In genomic region chr3:98522538-98523281, GRCh38 we compare ENCODE assay signal across 1 cellular context.
TF ChIP-seq lines count a peak whose summit lies in the region.

TSS of gene CLDND1 (minus strand) at chr3:98522902. CDS start at chr3:98521424, 1,478 bp downstream.

TF ChIP-seq in HEK293, 187 proteins besides CTCF, POLR2A, EP300 and RAD21 (continued from another document and continues in another):
- TF ChIP-seq ZNF423 (tag by site-specific recombination; IDR thresholded peaks at IDR 0.05) (peak; percentile 75; the same call in 1 of the 2 replicates), KLF1 (tag by site-specific recombination; IDR thresholded peaks at IDR 0.05) (peak; percentile 86), ZNF585B (tag by site-specific recombination; IDR thresholded peaks at IDR 0.05) (no peak), FEZF1 (tag by site-specific recombination; IDR thresholded peaks at IDR 0.05) (no peak), ZBTB49 (tag by site-specific recombination; IDR thresholded peaks at IDR 0.05; ENCODE audit: low read depth) (no peak), INSM2 (tag by site-specific recombination; IDR thresholded peaks at IDR 0.05) (no peak), ZNF398 (tag by site-specific recombination; IDR thresholded peaks at IDR 0.05) (peak; percentile 89), ZNF140 (tag by site-specific recombination; IDR thresholded peaks at IDR 0.05) (no peak), ZNF335 (tag by site-specific recombination; conservative IDR thresholded peaks at IDR 0.05) (peak; percentile 79; the same call in 1 of the 2 replicates), ZNF133 (tag by site-specific recombination; IDR thresholded peaks at IDR 0.05) (no peak), IKZF3 (tag by site-specific recombination; IDR thresholded peaks at IDR 0.05) (no peak), ZBTB48 (tag by site-specific recombination; IDR thresholded peaks at IDR 0.05) (no peak; the same call in 1 of the 2 replicates), ZNF302 (tag by site-specific recombination; IDR thresholded peaks at IDR 0.05; ENCODE audit: low read depth) (no peak), ZNF658 (tag by site-specific recombination; IDR thresholded peaks at IDR 0.05) (no peak), ZXDB (tag by site-specific recombination; IDR thresholded peaks at IDR 0.05) (peak; percentile 46; the same call in 1 of the 2 replicates), GLIS1 (tag by site-specific recombination; IDR thresholded peaks at IDR 0.05) (peak; percentile 26; the same call in 1 of the 2 replicates), ZNF610 (tag by site-specific recombination; IDR thresholded peaks at IDR 0.05; ENCODE audit: borderline replicate concordance) (0 out of 2 replicates have a peak, but pooled peaks have one; percentile 16), KLF16 (tag by site-specific recombination; IDR thresholded peaks at IDR 0.05) (no peak), ZNF280D (tag by site-specific recombination; IDR thresholded peaks at IDR 0.05) (no peak), KLF8 (tag by site-specific recombination; IDR thresholded peaks at IDR 0.05) (peak; percentile 79), ZNF654 (tag by site-specific recombination; IDR thresholded peaks at IDR 0.05; ENCODE audit: low read depth) (no peak), ZNF692 (tag by site-specific recombination; IDR thresholded peaks at IDR 0.05) (0 out of 2 replicates have a peak, but pooled peaks have one; percentile 47), ZNF555 (tag by site-specific recombination; conservative IDR thresholded peaks at IDR 0.05) (no peak), ZNF394 (tag by site-specific recombination; IDR thresholded peaks at IDR 0.05; ENCODE audit: borderline replicate concordance) (no peak), ZNF214 (tag by site-specific recombination; IDR thresholded peaks at IDR 0.05; ENCODE audit: borderline replicate concordance) (no peak), ZNF660 (tag by site-specific recombination; IDR thresholded peaks at IDR 0.05) (no peak), ZNF426 (tag by site-specific recombination; IDR thresholded peaks at IDR 0.05) (no peak), ZNF18 (tag by site-specific recombination; IDR thresholded peaks at IDR 0.05) (no peak), KLF10 (tag by site-specific recombination; IDR thresholded peaks at IDR 0.05) (peak; percentile 53; the same call in 1 of the 2 replicates), ZNF26 (tag by site-specific recombination; IDR thresholded peaks at IDR 0.05) (no peak), ZNF354C (tag by site-specific recombination; IDR thresholded peaks at IDR 0.05; ENCODE audit: borderline replicate concordance, low read depth) (no peak), ZNF677 (tag by site-specific recombination; IDR thresholded peaks at IDR 0.05) (no peak), ZNF266 (tag by site-specific recombination; IDR thresholded peaks at IDR 0.05; ENCODE audit: low read depth) (no peak), ZNF701 (tag by site-specific recombination; IDR thresholded peaks at IDR 0.05) (no peak), ZNF148 (tag by site-specific recombination; IDR thresholded peaks at IDR 0.05; ENCODE audit: borderline replicate concordance) (no peak), BCL11A (tag by site-specific recombination; IDR thresholded peaks at IDR 0.05; ENCODE audit: low read depth) (no peak), ZSCAN23 (tag by site-specific recombination; IDR thresholded peaks at IDR 0.05) (no peak), GLIS2 (tag by site-specific recombination; IDR thresholded peaks at IDR 0.05) (peak; percentile 57; the same call in 1 of the 2 replicates), HOXC10 (CRISPR knock-in tag; IDR thresholded peaks at IDR 0.05) (no peak), ZNF530 (tag by site-specific recombination; IDR thresholded peaks at IDR 0.05; ENCODE audit: low read depth) (no peak), ZNF747 (tag by site-specific recombination; IDR thresholded peaks at IDR 0.05) (no peak), BCL6B (tag by site-specific recombination; IDR thresholded peaks at IDR 0.05) (no peak), PRDM6 (tag by site-specific recombination; IDR thresholded peaks at IDR 0.05) (no peak), ZSCAN16 (tag by site-specific recombination; IDR thresholded peaks at IDR 0.05) (no peak)
